26 cellular contexts compared by ENCODE assay signal in the genomic region with DNA sequence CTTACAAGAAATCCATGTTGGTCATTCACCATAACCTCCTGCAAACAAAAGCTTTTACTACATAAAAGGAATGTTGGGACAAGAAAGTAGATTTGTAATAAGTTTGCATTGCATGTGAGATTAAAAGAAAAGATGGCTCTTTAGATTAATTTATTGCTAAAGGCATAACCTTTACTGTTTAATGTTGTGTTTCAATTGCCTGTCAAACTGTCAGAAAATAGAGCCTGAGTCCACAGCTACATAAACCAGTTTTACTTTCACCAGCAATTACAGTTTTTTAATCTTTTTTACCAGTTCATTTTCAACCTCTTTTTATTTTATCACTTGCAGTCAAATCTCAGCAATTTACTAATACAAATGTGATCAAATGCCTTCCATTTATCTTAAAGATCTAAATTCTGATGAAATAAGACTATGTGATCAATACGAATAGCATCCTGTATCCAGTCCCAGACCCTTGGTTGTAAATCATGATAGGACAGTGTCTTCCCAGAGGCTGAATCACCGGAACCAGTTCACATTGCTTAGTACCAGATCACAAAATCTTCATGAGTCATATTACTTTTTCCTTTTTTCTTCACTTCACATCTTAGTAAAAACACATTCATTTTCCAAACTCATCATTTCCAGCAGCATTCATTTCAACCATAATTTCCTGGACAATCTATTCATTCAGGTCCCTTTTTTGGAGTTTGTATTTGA.
DNase-seq lines count a peak whose midpoint lies in the region; ATAC-seq and TF ChIP-seq lines count a peak whose summit lies in the region.
"Had no signal": no experiment of that assay in that cellular context is flagged by ENCODE, and none has a peak within 500 bp of the region (broad histone marks: within the 10 kb centered on the region; RNA-seq: fewer than 3 reads in every experiment).

No MANE protein-coding gene starts in this region.

- POLR2A ChIA-PET in RWPE1 (lab: Yijun Ruan, JAX; ENCODE audit: low non-redundant PET) = no interaction called here
- POLR2A ChIA-PET in T-cell (lab: Charles Lee) = no interaction called here

- no peak for TF ChIP-seq EP300 in tibial nerve (IDR thresholded peaks at IDR 0.05)

- DNase-seq in A172 (ENCODE audit: low spot score) (peak; percentile 34), HCEC 1CT (peak; percentile 1), RWPE1 (ENCODE audit: low spot score) (peak; percentile 17), fibroblast of villous mesenchyme (ENCODE audit: low read depth) (peak; percentile 16), T-cell (no peak), tibial nerve (ENCODE audit: low spot score in 2 of 2) (no peak)
- no peak for DNase-seq in activated naive CD4-positive, alpha-beta T cell treated with Interleukin-2 at 50 U/mL for 16 hours
- DNase-seq: activated CD4-positive, alpha-beta memory T cell treated with anti-CD3 and anti-CD28 coated beads, Interleukin-2, amount 10 ng/mL, durations not matched to agents 7 days and 5 days; activated CD4-positive, CD25-positive, alpha-beta regulatory T cell treated with anti-CD3 and anti-CD28 coated beads, Interleukin-2, amount 50 U/mL, for 72 hours; activated CD8-positive, alpha-beta memory T cell treated with anti-CD3 and anti-CD28 coated beads, Interleukin-2, amount 50 U/mL, for 4 hours; activated naive CD4-positive, alpha-beta T cell treated with anti-CD3 and anti-CD28 coated beads, Interleukin-2, amount 10 ng/mL, durations not matched to agents 7 days and 5 days; amniotic stem cell; brain microvascular endothelial cell; Calu3; DMS79 treated with DMSO at 0.1 percent for 48 hours; MV-4-11; NCI-H446 treated with DMSO at 0.1 percent for 48 hours; stimulated activated naive CD4-positive, alpha-beta T cell; T-helper 2 cell had no signal

- H3K4me3 Mint-ChIP-seq in T-cell = no peak overlapping the region
- H3K4me3 Mint-ChIP-seq: activated CD4-positive, alpha-beta memory T cell treated with anti-CD3 and anti-CD28 coated beads, Interleukin-2, amount 10 ng/mL, durations not matched to agents 7 days and 5 days; activated naive CD4-positive, alpha-beta T cell treated with anti-CD3 and anti-CD28 coated beads, Interleukin-2, amount 10 ng/mL, durations not matched to agents 7 days and 5 days; activated T-helper 1 cell treated with anti-CD3 and anti-CD28 coated beads, Interleukin-12 subunit alpha, Interleukin-12 subunit beta, Interleukin-2, Interleukin-4 antibody, amounts not matched to agents 30 ng/mL and 10 ng/mL and 1 ng/mL, durations not matched to agents 14 hours and 24 hours and 36 hours; neural crest cell had no signal

- no peak overlapping the region for H3K27ac Mint-ChIP-seq in T-cell
- H3K27ac Mint-ChIP-seq: activated CD4-positive, alpha-beta memory T cell treated with anti-CD3 and anti-CD28 coated beads, Interleukin-2, amount 10 ng/mL, durations not matched to agents 7 days and 5 days; activated naive CD4-positive, alpha-beta T cell treated with anti-CD3 and anti-CD28 coated beads, Interleukin-2, amount 10 ng/mL, durations not matched to agents 7 days and 5 days; activated T-helper 1 cell treated with anti-CD3 and anti-CD28 coated beads, Interleukin-12 subunit alpha, Interleukin-12 subunit beta, Interleukin-2, Interleukin-4 antibody, amounts not matched to agents 30 ng/mL and 10 ng/mL and 1 ng/mL, durations not matched to agents 14 hours and 24 hours and 36 hours had no signal

- 64 to 85% methylated on average over 2 of the region's 2 CpGs for WGBS in tibial nerve, 2 donors

- no peaks in the 10 kb centered on the region for H3K4me1 ChIP-seq in tibial nerve

- ATAC-seq in GM19455 (IDR thresholded peaks at IDR 0.05; ENCODE audit: unreplicated experiment) (no peak), T-cell (replicated peaks in 1 of 4) (no peak)
- ATAC-seq: left lobe of liver had no signal

- H3K36me3 Mint-ChIP-seq in T-cell = no peaks in the 10 kb centered on the region
- H3K36me3 Mint-ChIP-seq: activated naive CD4-positive, alpha-beta T cell treated with anti-CD3 and anti-CD28 coated beads, Interleukin-2, amount 10 ng/mL, durations not matched to agents 7 days and 5 days had no signal

- CTCF ChIA-PET in RWPE1 (lab: Yijun Ruan, JAX) = interaction anchor here (0.7 kb wide), 1 partner anchor 59 kb away, joined by 3 read pairs; no protein-coding TSS in a partner anchor
- CTCF ChIA-PET in T-cell (lab: Charles Lee) = no interaction called here

- H3K9me3 ChIP-seq in tibial nerve = no peaks in the 10 kb centered on the region
- H3K9me3 ChIP-seq: ovary had no signal

- H3K27me3 ChIP-seq in tibial nerve = no peaks in the 10 kb centered on the region
- H3K27me3 ChIP-seq: brain microvascular endothelial cell, ovary had no signal

- no peaks in the 10 kb centered on the region for H3K27me3 Mint-ChIP-seq in T-cell
- H3K27me3 Mint-ChIP-seq: activated CD4-positive, alpha-beta memory T cell treated with anti-CD3 and anti-CD28 coated beads, Interleukin-2, amount 10 ng/mL, durations not matched to agents 7 days and 5 days; activated naive CD4-positive, alpha-beta T cell treated with anti-CD3 and anti-CD28 coated beads, Interleukin-2, amount 10 ng/mL, durations not matched to agents 7 days and 5 days had no signal

- TF ChIP-seq POLR2A in tibial nerve (IDR thresholded peaks at IDR 0.05) = no peak

- H3K4me3 ChIP-seq in fibroblast of villous mesenchyme (ENCODE audit: low read depth, low read length) (no peak overlapping the region), tibial nerve (no peak overlapping the region)
- H3K4me3 ChIP-seq: ovary had no signal

- H3K27ac ChIP-seq in RWPE1 (no peak overlapping the region), tibial nerve (no peak overlapping the region)
- H3K27ac ChIP-seq: 22Rv1, brain microvascular endothelial cell, HL-60, ovary had no signal

- H3K4me1 Mint-ChIP-seq in T-cell = no peaks in the 10 kb centered on the region
- H3K4me1 Mint-ChIP-seq: activated CD4-positive, alpha-beta memory T cell treated with anti-CD3 and anti-CD28 coated beads, Interleukin-2, amount 10 ng/mL, durations not matched to agents 7 days and 5 days; activated naive CD4-positive, alpha-beta T cell treated with anti-CD3 and anti-CD28 coated beads, Interleukin-2, amount 10 ng/mL, durations not matched to agents 7 days and 5 days; neural crest cell had no signal

- TF ChIP-seq CTCF in RWPE1 (conservative IDR thresholded peaks at IDR 0.05; ENCODE audit: low read depth) = no peak
- TF ChIP-seq CTCF in fibroblast of villous mesenchyme (IDR thresholded peaks at IDR 0.05; ENCODE audit: insufficient read depth, low read depth, low read length) = no peak
- no peak for TF ChIP-seq CTCF in tibial nerve (IDR thresholded peaks at IDR 0.05)

- no peaks in the 10 kb centered on the region for H3K9me3 Mint-ChIP-seq in T-cell
- H3K9me3 Mint-ChIP-seq: activated naive CD4-positive, alpha-beta T cell treated with anti-CD3 and anti-CD28 coated beads, Interleukin-2, amount 10 ng/mL, durations not matched to agents 7 days and 5 days; activated T-helper 1 cell treated with anti-CD3 and anti-CD28 coated beads, Interleukin-12 subunit alpha, Interleukin-12 subunit beta, Interleukin-2, Interleukin-4 antibody, amounts not matched to agents 30 ng/mL and 10 ng/mL and 1 ng/mL, durations not matched to agents 14 hours and 24 hours and 36 hours had no signal

- H3K36me3 ChIP-seq in tibial nerve = no peaks in the 10 kb centered on the region
- H3K36me3 ChIP-seq: brain microvascular endothelial cell, ovary had no signal

Comparison
In these comparisons a context has a peak if more than half of its experiments do, and no peak if none do; other contexts are left out.
1. DNase-seq: peak in A172 (single experiment), HCEC 1CT (single experiment), RWPE1 (single experiment) and fibroblast of villous mesenchyme (single experiment); none in activated naive CD4-positive, alpha-beta T cell treated with Interleukin-2 at 50 U/mL for 16 hours (single experiment), T-cell (0 of 34) and tibial nerve (0 of 2).